In the genomic region with DNA sequence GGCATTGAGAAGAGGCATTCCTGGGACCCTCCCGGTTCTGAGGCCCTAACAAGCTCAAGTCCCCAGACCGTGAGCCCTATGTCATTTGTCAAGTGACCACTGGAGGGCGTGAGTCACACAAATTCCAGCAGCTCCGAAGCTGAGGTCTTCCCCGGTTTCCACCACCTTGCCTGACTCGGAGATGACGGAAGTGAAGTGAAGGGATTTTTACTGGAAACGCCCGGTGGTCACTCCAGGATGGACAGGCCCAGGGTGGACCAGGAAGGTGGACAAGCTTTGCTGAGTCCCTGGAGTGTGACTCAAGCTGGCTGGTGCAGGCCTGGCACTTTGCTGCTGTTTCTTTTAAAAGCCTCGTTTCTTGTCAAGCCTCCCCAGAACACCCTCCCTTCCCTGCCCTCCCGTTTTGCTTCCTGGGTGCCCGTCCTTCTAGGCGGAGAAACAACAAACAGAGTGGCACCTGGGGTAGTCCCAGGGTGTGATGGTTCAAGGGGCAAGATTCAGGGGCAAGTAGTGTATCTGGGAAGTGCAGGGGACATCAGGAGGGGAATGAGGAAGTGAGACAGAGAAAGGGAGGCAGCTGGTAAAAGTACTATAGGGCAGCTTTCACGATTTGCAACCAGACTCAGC, we compare ENCODE assay signal across 8 cellular contexts. TPM values are rescaled to one million over a fixed set of nuclear protein-coding genes. Genes with fewer than 3 reads are reported as not detected.
A peak's percentile ranks its signal among the peaks of the same experiment; 100 is the strongest.
DNase-seq lines count a peak whose midpoint lies in the region; ATAC-seq, FAIRE-seq and TF ChIP-seq lines count a peak whose summit lies in the region.

No MANE protein-coding gene starts in this region.

- H2AFZ ChIP-seq in Karpas-422 (ENCODE audit: low read length), result peak overlapping the region; percentile 100
- H2AFZ ChIP-seq in neural progenitor cell (replicated peaks), result peak overlapping the region; percentile 96

- H3K4me3 ChIP-seq in CD8-positive, alpha-beta memory T cell (ENCODE audit: low read length), result peak overlapping the region; percentile 63
- H3K4me3 ChIP-seq in Karpas-422 (ENCODE audit: low read length), result peak overlapping the region; percentile 54
- peak overlapping the region; percentile 43 for H3K4me3 ChIP-seq in fibroblast of villous mesenchyme (ENCODE audit: low read depth, low read length)
- H3K4me3 ChIP-seq in neural progenitor cell, result no peak overlapping the region

- H3K4me2 ChIP-seq in Karpas-422 (ENCODE audit: low read depth, low read length, poor library complexity, severe bottlenecking) (peak overlapping the region; percentile 79), neural progenitor cell (no peak overlapping the region)

- H3K4me1 Mint-ChIP-seq in CD8-positive, alpha-beta memory T cell, result peaks cover 32 to 42% (median 41%) of the 10 kb centered on the region in 3 donors
- peaks cover 30% of the 10 kb centered on the region for H3K4me1 Mint-ChIP-seq in neural progenitor cell
- H3K4me1 Mint-ChIP-seq in stimulated activated naive CD8-positive, alpha-beta T cell treated with anti-CD3 and anti-CD28 coated beads, Interleukin-15, amount 100 ng/mL, for 72 hours, result peaks cover 55% of the 10 kb centered on the region

- peaks cover 0 to 2% (median 0%) of the 10 kb centered on the region in 3 donors for H3K36me3 Mint-ChIP-seq in CD8-positive, alpha-beta memory T cell
- no peaks in the 10 kb centered on the region for H3K36me3 Mint-ChIP-seq in neural progenitor cell

- peak overlapping the region; percentile 34 to 90 (median 85) for H3K4me3 Mint-ChIP-seq in CD8-positive, alpha-beta memory T cell
- H3K4me3 Mint-ChIP-seq in neural progenitor cell, result peak overlapping the region; percentile 41
- peak overlapping the region; percentile 82 to 86 for H3K4me3 Mint-ChIP-seq in stimulated activated naive CD8-positive, alpha-beta T cell treated with anti-CD3 and anti-CD28 coated beads, Interleukin-15, amount 100 ng/mL, for 72 hours

- H3K9ac ChIP-seq in Karpas-422 (ENCODE audit: low read length) (peak overlapping the region; percentile 67), neural progenitor cell (no peak overlapping the region)

- H3K9me2 ChIP-seq in Karpas-422 (replicated peaks; ENCODE audit: insufficient read depth, low read length), result no peaks in the 10 kb centered on the region

- H3K79me2 ChIP-seq in Karpas-422 (ENCODE audit: low read length), result no peaks in the 10 kb centered on the region
- no peaks in the 10 kb centered on the region for H3K79me2 ChIP-seq in neural progenitor cell (ENCODE audit: low read depth)

- H3K9me3 ChIP-seq in CD8-positive, alpha-beta memory T cell (ENCODE audit: low read length), result no peaks in the 10 kb centered on the region
- H3K9me3 ChIP-seq in Karpas-422 (ENCODE audit: low read length) (peaks cover 4% of the 10 kb centered on the region; the same call in 1 of the 2 replicates), neural progenitor cell (ENCODE audit: low read depth) (no peaks in the 10 kb centered on the region)

- peak overlapping the region; percentile 64 to 95 (median 89) for H3K27ac Mint-ChIP-seq in CD8-positive, alpha-beta memory T cell
- H3K27ac Mint-ChIP-seq in neural progenitor cell, result peak overlapping the region; percentile 64
- peak overlapping the region; percentile 98 for H3K27ac Mint-ChIP-seq in stimulated activated naive CD8-positive, alpha-beta T cell treated with anti-CD3 and anti-CD28 coated beads, Interleukin-15, amount 100 ng/mL, for 72 hours

- peak; percentile 24 for FAIRE-seq in RCC 7860 (lab: Jason Lieb, UNC)

- peak; percentile 37 for ATAC-seq in GM21423 (IDR thresholded peaks at IDR 0.05; ENCODE audit: unreplicated experiment)
- peak; percentile 61 for ATAC-seq in stimulated activated naive CD8-positive, alpha-beta T cell treated with anti-CD3 and anti-CD28 coated beads, Interleukin-15, amount 100 ng/mL, for 72 hours

- H3K9me3 Mint-ChIP-seq in CD8-positive, alpha-beta memory T cell, result no peaks in the 10 kb centered on the region
- H3K9me3 Mint-ChIP-seq in neural progenitor cell, result no peaks in the 10 kb centered on the region
- no peaks in the 10 kb centered on the region for H3K9me3 Mint-ChIP-seq in stimulated activated naive CD8-positive, alpha-beta T cell treated with anti-CD3 and anti-CD28 coated beads, Interleukin-15, amount 100 ng/mL, for 72 hours

- H3K36me3 ChIP-seq in CD8-positive, alpha-beta memory T cell (ENCODE audit: insufficient read depth, low read length), result no peaks in the 10 kb centered on the region
- no peaks in the 10 kb centered on the region for H3K36me3 ChIP-seq in Karpas-422 (ENCODE audit: insufficient read depth, low read length)
- H3K36me3 ChIP-seq in neural progenitor cell, result no peaks in the 10 kb centered on the region

- POLR2A ChIA-PET in CD8-positive, alpha-beta memory T cell (lab: Charles Lee), result interaction anchor here (0.6 to 2.0 kb wide), 4 partner anchors 40 to 88 kb away, joined by 3 to 30 read pairs (median 5); a partner anchor contains a TSS

- no peaks in the 10 kb centered on the region for H3F3A ChIP-seq in neural progenitor cell (ENCODE audit: low read depth)

- peaks cover 0 to 4% of the 10 kb centered on the region in 2 donors for H3K27me3 Mint-ChIP-seq in CD8-positive, alpha-beta memory T cell
- peaks cover 12% of the 10 kb centered on the region for H3K27me3 Mint-ChIP-seq in neural progenitor cell (ENCODE audit: insufficient read depth, low read depth)
- H3K27me3 Mint-ChIP-seq in stimulated activated naive CD8-positive, alpha-beta T cell treated with anti-CD3 and anti-CD28 coated beads, Interleukin-15, amount 100 ng/mL, for 72 hours, result no peaks in the 10 kb centered on the region

- peak; percentile 66 to 88 (median 73) for DNase-seq in CD8-positive, alpha-beta memory T cell
- DNase-seq in Karpas-422 (peak; percentile 92), RCC 7860 (ENCODE audit: low spot score) (peak; percentile 64), fibroblast of villous mesenchyme (ENCODE audit: low read depth) (peak; percentile 88), neural progenitor cell (ENCODE audit: low spot score) (peak; percentile 90)
- peak; percentile 61 to 64 for DNase-seq in activated T-helper 1 cell treated with anti-CD3 and anti-CD28 coated beads, Interleukin-2, amount 50 U/mL, for 16 hours (ENCODE audit: low read depth in 1 of 2, low spot score in 1 of 2)
- peak; percentile 80 to 84 for DNase-seq in stimulated activated naive CD8-positive, alpha-beta T cell treated with anti-CD3 and anti-CD28 coated beads, Interleukin-15, amount 100 ng/mL, for 72 hours

- H4K20me1 ChIP-seq in Karpas-422 (ENCODE audit: insufficient read depth, low read depth, low read length) (no peaks in the 10 kb centered on the region), neural progenitor cell (ENCODE audit: low read depth) (no peaks in the 10 kb centered on the region)

- peak; percentile 87 for TF ChIP-seq CTCF in fibroblast of villous mesenchyme (IDR thresholded peaks at IDR 0.05; ENCODE audit: insufficient read depth, low read depth, low read length)
- TF ChIP-seq CTCF in neural progenitor cell (IDR thresholded peaks at IDR 0.05), result peak; percentile 83

- H3K27ac ChIP-seq in CD8-positive, alpha-beta memory T cell (ENCODE audit: low read depth, low read length), result peak overlapping the region; percentile 14
- H3K27ac ChIP-seq in Karpas-422 (ENCODE audit: low read length) (no peak overlapping the region), neural progenitor cell (no peak overlapping the region)

- peaks cover 27% of the 10 kb centered on the region for H3K4me1 ChIP-seq in CD8-positive, alpha-beta memory T cell (ENCODE audit: insufficient read depth, low read length)
- H3K4me1 ChIP-seq in Karpas-422 (ENCODE audit: low read length) (peaks cover 16% of the 10 kb centered on the region), neural progenitor cell (peaks cover 16% of the 10 kb centered on the region)

- H3K27me3 ChIP-seq in CD8-positive, alpha-beta memory T cell (ENCODE audit: insufficient read depth, low read length, poor library complexity, severe bottlenecking), result no peaks in the 10 kb centered on the region
- H3K27me3 ChIP-seq in Karpas-422 (ENCODE audit: low read length), result no peaks in the 10 kb centered on the region
- no peaks in the 10 kb centered on the region for H3K27me3 ChIP-seq in neural progenitor cell

- CTCF ChIA-PET in CD8-positive, alpha-beta memory T cell (lab: Charles Lee), result interaction anchor here (0.9 to 11.0 kb wide), 22 partner anchors 8 to 611 kb away, joined by 3 to 195 read pairs (median 4); a partner anchor contains a TSS

RNA-seq across cellular contexts. Expression of a gene that starts 5.3 kb away (rescaled TPM):
- under 1 TPM in 1 of 2 experiments, not detected in 1; 0.07 TPM for total RNA-seq in CD8-positive, alpha-beta memory T cell
- polyA plus RNA-seq in CD8-positive, alpha-beta memory T cell, result not detected
- not detected in 2 replicates for total RNA-seq in Karpas-422 (2014; rRNA removed; shearing (Covaris generic); ENCODE audit: low replicate concordance)
- total RNA-seq in fibroblast of villous mesenchyme (not detected in 2 replicates), neural progenitor cell (ENCODE audit: low replicate concordance) (26.6 and 39.7 TPM in 2 replicates)

Comparison
In these comparisons a context has a peak if more than half of its experiments do, and no peak if none do; other contexts are left out.
1. RNA of a gene that starts 5.3 kb away (total RNA-seq): 26.6 to 39.7 TPM in neural progenitor cell; 0.07 TPM in CD8-positive, alpha-beta memory T cell, not detected in Karpas-422 and not detected in fibroblast of villous mesenchyme; every median in the first group is over 10 times any median in the second.
2. Peak in every context shown above with its lines, with median percentiles within 50 percentile points of each other: DNase-seq, H3K27ac Mint-ChIP-seq and H3K4me3 Mint-ChIP-seq.